Comparison of ENCODE assay signal across 8 cellular contexts in the genomic region with DNA sequence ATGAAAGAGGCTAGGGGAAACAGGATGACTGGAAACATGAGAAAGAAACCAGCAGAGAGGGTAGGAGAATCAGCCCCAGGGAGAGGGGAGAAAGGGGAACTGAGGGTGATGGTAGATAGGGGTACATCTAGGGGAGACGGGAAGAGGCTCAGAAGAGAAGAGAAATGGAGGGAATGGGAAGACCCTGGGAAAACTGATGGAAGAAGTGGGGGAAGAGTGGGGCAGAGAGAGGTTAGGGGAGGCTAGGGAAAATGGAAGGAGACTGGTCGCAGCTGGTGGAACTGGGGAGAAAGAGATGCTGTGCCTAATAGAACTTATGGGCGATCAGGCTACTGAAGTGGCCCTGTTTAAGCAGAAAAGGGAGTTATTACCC. TPM values are rescaled to one million over a fixed set of nuclear protein-coding genes. Genes with fewer than 3 reads are reported as not detected.
A peak's percentile ranks its signal among the peaks of the same experiment; 100 is the strongest.
DNase-seq lines count a peak whose midpoint lies in the region; ATAC-seq and TF ChIP-seq lines count a peak whose summit lies in the region.

No MANE protein-coding gene starts in this region.

- H3K27me3 Mint-ChIP-seq in activated T-helper 17 cell treated with anti-CD3 and anti-CD28 coated beads, Interleukin-2, amount 50 U/mL, for 72 hours = no peaks in the 10 kb centered on the region

- H3K36me3 Mint-ChIP-seq in activated T-helper 17 cell treated with anti-CD3 and anti-CD28 coated beads, Interleukin-2, amount 50 U/mL, for 72 hours (ENCODE audit: low read depth) = no peaks in the 10 kb centered on the region

- peak overlapping the region; percentile 38 for H3K4me3 ChIP-seq in HAP-1
- H3K4me3 ChIP-seq in hepatocyte = no peak overlapping the region
- peak overlapping the region; percentile 40 for H3K4me3 ChIP-seq in smooth muscle cell
- H3K4me3 ChIP-seq in aorta (ENCODE audit: low read length in 2 of 2) = peak overlapping the region in 1 of 2 donors; percentile 24

- H3K4me3 Mint-ChIP-seq in activated T-helper 17 cell treated with anti-CD3 and anti-CD28 coated beads, Interleukin-2, amount 50 U/mL, for 72 hours = peak overlapping the region; percentile 74

- no peak for DNase-seq in HAP-1 (ENCODE audit: low spot score in 2 of 2)
- DNase-seq in hepatocyte (ENCODE audit: low spot score) = no peak
- DNase-seq in smooth muscle cell (lab: John Stamatoyannopoulos, UW; ENCODE audit: unreplicated experiment) = no peak
- no peak for DNase-seq in 8988T
- DNase-seq in aorta = no peak
- no peak for DNase-seq in NCI-H748 (lab: John Stamatoyannopoulos, UW; ENCODE audit: unreplicated experiment)

- no peaks in the 10 kb centered on the region for H3K27me3 ChIP-seq in HAP-1 (ENCODE audit: low read depth)
- no peaks in the 10 kb centered on the region for H3K27me3 ChIP-seq in hepatocyte
- H3K27me3 ChIP-seq in smooth muscle cell (ENCODE audit: low read depth) = no peaks in the 10 kb centered on the region
- H3K27me3 ChIP-seq in aorta (ENCODE audit: control insufficient read depth in 1 of 2, insufficient read depth in 2 of 2, low read length in 1 of 2) = no peaks in the 10 kb centered on the region

- H3K4me1 ChIP-seq in HAP-1 = peaks cover 4% of the 10 kb centered on the region
- H3K4me1 ChIP-seq in hepatocyte (ENCODE audit: insufficient read depth) = no peaks in the 10 kb centered on the region
- H3K4me1 ChIP-seq in smooth muscle cell (ENCODE audit: low read depth) = peaks cover 5% of the 10 kb centered on the region
- no peaks in the 10 kb centered on the region for H3K4me1 ChIP-seq in aorta (ENCODE audit: control insufficient read depth in 1 of 2, insufficient read depth in 2 of 2, low read length in 2 of 2)

- H3K27ac ChIP-seq in hepatocyte (peak overlapping the region; percentile 49), smooth muscle cell (ENCODE audit: low read depth) (no peak overlapping the region), aorta (ENCODE audit: low read depth in 1 of 2, low read length in 2 of 2) (no peak overlapping the region)

- peaks cover 12% of the 10 kb centered on the region for H3F3A ChIP-seq in smooth muscle cell (ENCODE audit: low read depth)

- H3K4me2 ChIP-seq in hepatocyte (peak overlapping the region; percentile 80), smooth muscle cell (peak overlapping the region; percentile 82)

- H3K9me3 ChIP-seq in HAP-1 (no peaks in the 10 kb centered on the region), hepatocyte (ENCODE audit: low read depth) (no peaks in the 10 kb centered on the region), smooth muscle cell (replicated peaks; ENCODE audit: low read depth) (no peaks in the 10 kb centered on the region), aorta (ENCODE audit: control insufficient read depth, low read length) (no peaks in the 10 kb centered on the region)

- H2AFZ ChIP-seq in hepatocyte (peak overlapping the region; percentile 82), smooth muscle cell (ENCODE audit: low read depth) (peak overlapping the region; percentile 52)

- H3K9me2 ChIP-seq in hepatocyte (replicated peaks; ENCODE audit: insufficient read depth) = no peaks in the 10 kb centered on the region

- H3K79me2 ChIP-seq in hepatocyte (no peaks in the 10 kb centered on the region), smooth muscle cell (ENCODE audit: low read depth) (no peaks in the 10 kb centered on the region)

- H3K9ac ChIP-seq in smooth muscle cell (ENCODE audit: low read depth) = no peak overlapping the region

- no peaks in the 10 kb centered on the region for H3K9me3 Mint-ChIP-seq in activated T-helper 17 cell treated with anti-CD3 and anti-CD28 coated beads, Interleukin-2, amount 50 U/mL, for 72 hours

- no peak for ATAC-seq in activated T-helper 17 cell treated with anti-CD3 and anti-CD28 coated beads, Interleukin-2, amount 50 U/mL, for 72 hours (replicated peaks)
- ATAC-seq in HG02973 (IDR thresholded peaks at IDR 0.05; ENCODE audit: unreplicated experiment) (no peak), aorta (ENCODE audit: low FRiP score) (no peak)

- H3K4me1 Mint-ChIP-seq in activated T-helper 17 cell treated with anti-CD3 and anti-CD28 coated beads, Interleukin-2, amount 50 U/mL, for 72 hours = peaks cover 14% of the 10 kb centered on the region

- H3K36me3 ChIP-seq in HAP-1 (replicated peaks) (no peaks in the 10 kb centered on the region), hepatocyte (replicated peaks; ENCODE audit: insufficient read depth, low read depth) (no peaks in the 10 kb centered on the region), smooth muscle cell (ENCODE audit: low read depth) (no peaks in the 10 kb centered on the region), aorta (ENCODE audit: control insufficient read depth in 1 of 2, insufficient read depth in 2 of 2, low read length in 1 of 2) (no peaks in the 10 kb centered on the region)

- in situ Hi-C loops in HAP-1 (cut with MboI; ENCODE audit: low sequenced_read_pairs) = no loop called here

- 88% methylated on average over 3 of the region's 3 CpGs for WGBS in hepatocyte (ENCODE audit: low lambda C conversion rate, missing lambda C conversion rate)
- 97% methylated on average over 3 of the region's 3 CpGs for WGBS in smooth muscle cell (ENCODE audit: low lambda C conversion rate)
- 90 to 91% methylated on average over 3 of the region's 3 CpGs for WGBS in aorta, 2 donors

- peak overlapping the region; percentile 86 for H3K27ac Mint-ChIP-seq in activated T-helper 17 cell treated with anti-CD3 and anti-CD28 coated beads, Interleukin-2, amount 50 U/mL, for 72 hours

- intact Hi-C loops in aorta (cut with DNase I) = no loop called here

- H4K20me1 ChIP-seq in hepatocyte (ENCODE audit: insufficient read depth, poor library complexity, severe bottlenecking) (no peaks in the 10 kb centered on the region), smooth muscle cell (ENCODE audit: low read depth) (no peaks in the 10 kb centered on the region)

- TF ChIP-seq CTCF in hepatocyte (IDR thresholded peaks at IDR 0.05; ENCODE audit: poor library complexity) = no peak
- TF ChIP-seq CTCF in smooth muscle cell (IDR thresholded peaks at IDR 0.05; ENCODE audit: borderline replicate concordance, insufficient read depth, poor library complexity, severe bottlenecking) = no peak

RNA-seq across cellular contexts. Expression of a gene that starts 0.5 kb away (rescaled TPM):
- total RNA-seq in activated T-helper 17 cell treated with anti-CD3 and anti-CD28 coated beads, Interleukin-2, amount 50 U/mL, for 72 hours = 1 to 10 TPM; 1.8 to 2.5 TPM
- total RNA-seq in hepatocyte (7.5 and 7.7 TPM in 2 replicates), smooth muscle cell (5.4 and 8.3 TPM in 2 replicates), aorta (100 to 1,000 TPM in 1 of 2 donors, 10 to 100 TPM in 1; 75.9 to 128 TPM)
- polyA plus RNA-seq in hepatocyte (9.0 and 14.1 TPM in 2 replicates), smooth muscle cell (4.4 and 4.8 TPM in 2 replicates), aorta (10 to 100 TPM; 45.0 to 80.5 TPM)

RNA-seq across cellular contexts. Expression of a gene that starts 25.3 kb away (rescaled TPM):
- total RNA-seq in activated T-helper 17 cell treated with anti-CD3 and anti-CD28 coated beads, Interleukin-2, amount 50 U/mL, for 72 hours = 10 to 100 TPM; 19.2 to 22.9 TPM
- total RNA-seq in hepatocyte (24.7 and 27.4 TPM in 2 replicates), smooth muscle cell (7.8 and 11.6 TPM in 2 replicates), aorta (10 to 100 TPM; 21.6 to 23.4 TPM)
- polyA plus RNA-seq in hepatocyte (38.3 and 40.8 TPM in 2 replicates), smooth muscle cell (19.4 and 22.6 TPM in 2 replicates), aorta (10 to 100 TPM; 11.0 to 32.1 TPM)

RNA-seq across cellular contexts. Expression of a gene that starts 54.1 kb away (rescaled TPM):
- under 1 TPM in 1 of 2 donors, not detected in 1; 0.04 TPM for total RNA-seq in activated T-helper 17 cell treated with anti-CD3 and anti-CD28 coated beads, Interleukin-2, amount 50 U/mL, for 72 hours
- 0.76 and 1.2 TPM in 2 replicates for total RNA-seq in hepatocyte
- 0.69 and 1.2 TPM in 2 replicates for polyA plus RNA-seq in hepatocyte
- 0.09 and 0.45 TPM in 2 replicates for total RNA-seq in smooth muscle cell
- polyA plus RNA-seq in smooth muscle cell = 0.03 and 0.97 TPM in 2 replicates
- total RNA-seq in aorta = 1 to 10 TPM in 1 of 2 donors, under 1 TPM in 1; 0.52 to 1.2 TPM
- under 1 TPM; 0.20 to 0.63 TPM for polyA plus RNA-seq in aorta
